28 cellular contexts compared by ENCODE assay signal in genomic region chr6:47353822-47354221, GRCh38. TPM values are rescaled to one million over a fixed set of nuclear protein-coding genes. Genes with fewer than 3 reads are reported as not detected.
DNase-seq lines count a peak whose midpoint lies in the region; TF ChIP-seq lines count a peak whose summit lies in the region.
"Had no signal": no experiment of that assay in that cellular context is flagged by ENCODE, and none has a peak within 500 bp of the region (broad histone marks: within the 10 kb centered on the region; RNA-seq: fewer than 3 reads in every experiment).

No MANE protein-coding gene starts in this region.

- no peaks in the 10 kb centered on the region for H3K36me3 ChIP-seq in tibial nerve
- no peaks in the 10 kb centered on the region for H3K36me3 ChIP-seq in tibial artery
- H3K36me3 ChIP-seq: brain microvascular endothelial cell, esophagus squamous epithelium, gastrocnemius medialis, thoracic aorta had no signal

- H3K36me3 Mint-ChIP-seq in immature natural killer cell: no peaks in the 10 kb centered on the region
- H3K36me3 Mint-ChIP-seq: CD4-positive, alpha-beta memory T cell had no signal

- H3K4me1 Mint-ChIP-seq in immature natural killer cell: no peaks in the 10 kb centered on the region
- H3K4me1 Mint-ChIP-seq: activated CD4-positive, alpha-beta T cell treated with anti-CD3 and anti-CD28 coated beads, Interleukin-2, amount 10 ng/mL, durations not matched to agents 24 days and 14 days; CD4-positive, alpha-beta memory T cell had no signal

- no peak overlapping the region for H3K27ac Mint-ChIP-seq in immature natural killer cell
- H3K27ac Mint-ChIP-seq: activated CD4-positive, alpha-beta T cell treated with anti-CD3 and anti-CD28 coated beads, Interleukin-2, amount 10 ng/mL, durations not matched to agents 24 days and 14 days; activated T-cell treated with anti-CD3 and anti-CD28 coated beads, Interleukin-2, amount 50 U/mL, for 24 hours; CD4-positive, alpha-beta memory T cell; stimulated activated naive CD8-positive, alpha-beta T cell treated with anti-CD3 and anti-CD28 coated beads, Interleukin-15, Interleukin-2, amounts not matched to agents 100 ng/mL and 50 ng/mL, for 24 hours had no signal

- intact Hi-C loops in tibial artery (cut with DNase I; ENCODE audit: low total_unique reads): no loop called here

- H3K9me3 ChIP-seq in tibial nerve (no peaks in the 10 kb centered on the region), tibial artery (no peaks in the 10 kb centered on the region)
- H3K9me3 ChIP-seq: esophagus squamous epithelium, gastrocnemius medialis, SK-N-SH, thoracic aorta had no signal

- WGBS in tibial nerve, 2 donors: 16 to 24% methylated on average over 1 of the region's 1 CpG

- peaks cover 0 to 2% (median 0%) of the 10 kb centered on the region in 6 donors for H3K9me3 Mint-ChIP-seq in immature natural killer cell
- H3K9me3 Mint-ChIP-seq: activated CD4-positive, alpha-beta T cell treated with anti-CD3 and anti-CD28 coated beads, Interleukin-2, amount 10 ng/mL, durations not matched to agents 24 days and 14 days; activated T-cell treated with anti-CD3 and anti-CD28 coated beads, Interleukin-2, amount 50 U/mL, for 24 hours; stimulated activated naive CD8-positive, alpha-beta T cell treated with anti-CD3 and anti-CD28 coated beads, Interleukin-15, Interleukin-2, amounts not matched to agents 100 ng/mL and 50 ng/mL, for 24 hours had no signal

- H3K27me3 ChIP-seq in tibial nerve (no peaks in the 10 kb centered on the region), tibial artery (no peaks in the 10 kb centered on the region)
- H3K27me3 ChIP-seq: brain microvascular endothelial cell, gastrocnemius medialis, hepatocyte had no signal

- TF ChIP-seq POLR2A in tibial nerve (IDR thresholded peaks at IDR 0.05): no peak

- DNase-seq in NOMO-1 treated with DMSO at 0.1 percent for 48 hours (lab: John Stamatoyannopoulos, UW; ENCODE audit: unreplicated experiment) (peak; percentile 75), NOMO-1 treated with dmso at 0.1 percent for 144 hours (lab: John Stamatoyannopoulos, UW; ENCODE audit: unreplicated experiment) (no peak), OCI-M1 (lab: John Stamatoyannopoulos, UW) (peak; percentile 66), cardiac fibroblast (ENCODE audit: low read depth in 2 of 2) (peak; percentile 40 to 54), tibial nerve (ENCODE audit: low spot score in 2 of 2) (no peak), tibial artery (no peak), immature natural killer cell (no peak), DMS 273 treated with DMSO at 0.1 percent for 48 hours (lab: John Stamatoyannopoulos, UW) (no peak)
- DNase-seq: 8988T; activated CD4-positive, alpha-beta T cell treated with anti-CD3 and anti-CD28 coated beads, Interleukin-2, amount 10 ng/mL, durations not matched to agents 24 days and 14 days; activated naive CD4-positive, alpha-beta T cell; activated T-cell treated with anti-CD3 and anti-CD28 coated beads, Interleukin-2, amount 50 U/mL, for 24 hours; amniotic stem cell; brain microvascular endothelial cell; CD4-positive, alpha-beta memory T cell; cortex of kidney; esophagus squamous epithelium; gastrocnemius medialis; GM23248; mesendoderm; NCI-H1092 treated with DMSO at 0.1 percent for 48 hours; NCI-H1930; NCI-H526 treated with DMSO at 0.1 percent for 48 hours; RPMI8226; SK-N-SH had no signal

- H3K27me3 Mint-ChIP-seq in immature natural killer cell (ENCODE audit: low read depth in 3 of 3): peaks cover 1 to 8% (median 4%) of the 10 kb centered on the region in 3 donors

- no peak overlapping the region for H3K4me3 ChIP-seq in cardiac fibroblast (replicated peaks in 1 of 2; ENCODE audit: low read depth in 2 of 2, low read length in 2 of 2)
- H3K4me3 ChIP-seq in tibial nerve: no peak overlapping the region
- H3K4me3 ChIP-seq in tibial artery: no peak overlapping the region
- H3K4me3 ChIP-seq: esophagus squamous epithelium, gastrocnemius medialis, GM23248, hepatocyte, thoracic aorta had no signal

- no peaks in the 10 kb centered on the region for H3K4me1 ChIP-seq in tibial nerve
- no peaks in the 10 kb centered on the region for H3K4me1 ChIP-seq in tibial artery
- H3K4me1 ChIP-seq: esophagus squamous epithelium, gastrocnemius medialis had no signal

- H3K4me3 Mint-ChIP-seq in immature natural killer cell: no peak overlapping the region
- H3K4me3 Mint-ChIP-seq: activated CD4-positive, alpha-beta T cell treated with anti-CD3 and anti-CD28 coated beads, Interleukin-2, amount 10 ng/mL, durations not matched to agents 24 days and 14 days; activated T-cell treated with anti-CD3 and anti-CD28 coated beads, Interleukin-2, amount 50 U/mL, for 24 hours; CD4-positive, alpha-beta memory T cell; stimulated activated naive CD8-positive, alpha-beta T cell treated with anti-CD3 and anti-CD28 coated beads, Interleukin-15, Interleukin-2, amounts not matched to agents 100 ng/mL and 50 ng/mL, for 24 hours had no signal

- TF ChIP-seq CTCF in cardiac fibroblast (IDR thresholded peaks at IDR 0.05; ENCODE audit: low read depth, low read length): no peak
- no peak for TF ChIP-seq CTCF in tibial nerve (IDR thresholded peaks at IDR 0.05)
- TF ChIP-seq CTCF in tibial artery (IDR thresholded peaks at IDR 0.05): no peak

- H3K27ac ChIP-seq in tibial nerve: no peak overlapping the region
- H3K27ac ChIP-seq in tibial artery: no peak overlapping the region
- H3K27ac ChIP-seq: brain microvascular endothelial cell, esophagus squamous epithelium, gastrocnemius medialis, GM23248, hepatocyte, thoracic aorta had no signal

- peak; percentile 38 for TF ChIP-seq EP300 in tibial nerve (IDR thresholded peaks at IDR 0.05)

RNA-seq across cellular contexts. Expression of gene TNFRSF21, which starts 44.1 kb away (rescaled TPM):
- 1 to 10 TPM; 5.7 to 8.0 (median 7.6) TPM for total RNA-seq in tibial nerve
- 1 to 10 TPM in 1 of 3 donors, under 1 TPM in 2; 0.08 to 1.0 (median 0.38) TPM for polyA plus RNA-seq in immature natural killer cell
- polyA plus RNA-seq: CD4-positive, alpha-beta memory T cell had no signal

Comparison
In these comparisons a context has a peak if more than half of its experiments do, and no peak if none do; other contexts are left out.
1. DNase-seq: peak in NOMO-1 treated with DMSO at 0.1 percent for 48 hours (single experiment), OCI-M1 (single experiment) and cardiac fibroblast (2 of 2); none in NOMO-1 treated with dmso at 0.1 percent for 144 hours (single experiment), tibial nerve (0 of 2), tibial artery (0 of 2), immature natural killer cell (0 of 3) and DMS 273 treated with DMSO at 0.1 percent for 48 hours (single experiment).